18 cellular contexts compared by ENCODE assay signal in genomic region chr3:159886050-159886449, GRCh38. TPM values are rescaled to one million over a fixed set of nuclear protein-coding genes. Genes with fewer than 3 reads are reported as not detected.
DNase-seq lines count a peak whose midpoint lies in the region; ATAC-seq, FAIRE-seq and TF ChIP-seq lines count a peak whose summit lies in the region.
"Had no signal": no experiment of that assay in that cellular context is flagged by ENCODE, and none has a peak within 500 bp of the region (broad histone marks: within the 10 kb centered on the region; RNA-seq: fewer than 3 reads in every experiment).

No MANE protein-coding gene starts in this region.

- no peaks in the 10 kb centered on the region for H3K27me3 ChIP-seq in layer of hippocampus (ENCODE audit: control insufficient read depth, insufficient read depth, low read length)
- H3K27me3 ChIP-seq in naive thymus-derived CD4-positive, alpha-beta T cell (ENCODE audit: control insufficient read depth in 2 of 2, insufficient read depth in 2 of 2, low read length in 2 of 2), result no peaks in the 10 kb centered on the region
- H3K27me3 ChIP-seq: Peyer's patch had no signal

- 93 to 95% methylated on average over 3 of the region's 3 CpGs for WGBS in lower leg skin, 2 donors

- peak; percentile 47 for FAIRE-seq in GM18507 (lab: Jason Lieb, UNC)

- H3K27ac ChIP-seq in layer of hippocampus (ENCODE audit: low read depth, low read length), result peak overlapping the region; percentile 75
- H3K27ac ChIP-seq in naive thymus-derived CD4-positive, alpha-beta T cell (ENCODE audit: low read depth, low read length), result no peak overlapping the region

- H3K4me3 Mint-ChIP-seq in naive thymus-derived CD4-positive, alpha-beta T cell, result no peak overlapping the region
- H3K4me3 Mint-ChIP-seq: activated CD4-positive, alpha-beta memory T cell treated with anti-CD3 and anti-CD28 coated beads for 36 hours; stimulated activated naive CD8-positive, alpha-beta T cell treated with anti-CD3 and anti-CD28 coated beads, Interleukin-15, Interleukin-2, amounts not matched to agents 100 ng/mL and 50 ng/mL, for 24 hours had no signal

- intact Hi-C loops in lower leg skin (cut with DNase I; ENCODE audit: low total_unique reads), result loop anchor here (10.0 kb wide), 1 partner anchor 119 kb away; no protein-coding TSS in a partner anchor
- intact Hi-C loops in naive thymus-derived CD4-positive, alpha-beta T cell (cut with micrococcal nuclease), result loop anchor here in 1 of 2 donors (5.0 kb wide), 1 partner anchor 101 kb away; the partner anchor contains the start of gene IL12A

- H3K4me3 ChIP-seq in lower leg skin (ENCODE audit: low read depth, poor library complexity, severe bottlenecking), result no peak overlapping the region
- no peak overlapping the region for H3K4me3 ChIP-seq in naive thymus-derived CD4-positive, alpha-beta T cell (ENCODE audit: low read length)
- H3K4me3 ChIP-seq: HAP-1, Peyer's patch had no signal

- H3K9me3 ChIP-seq in naive thymus-derived CD4-positive, alpha-beta T cell (ENCODE audit: control insufficient read depth in 2 of 3, low read length in 3 of 3), result no peaks in the 10 kb centered on the region
- H3K9me3 ChIP-seq: HAP-1, Peyer's patch had no signal

- CTCF ChIA-PET in naive thymus-derived CD4-positive, alpha-beta T cell (lab: Charles Lee), result no interaction called here

- no peak for TF ChIP-seq POLR2A in lower leg skin (IDR thresholded peaks at IDR 0.05)

- no peak for TF ChIP-seq CTCF in lower leg skin (IDR thresholded peaks at IDR 0.05)

- H3K9me3 Mint-ChIP-seq in naive thymus-derived CD4-positive, alpha-beta T cell, result no peaks in the 10 kb centered on the region
- H3K9me3 Mint-ChIP-seq: activated CD4-positive, alpha-beta memory T cell treated with anti-CD3 and anti-CD28 coated beads for 36 hours; stimulated activated naive CD8-positive, alpha-beta T cell treated with anti-CD3 and anti-CD28 coated beads, Interleukin-15, Interleukin-2, amounts not matched to agents 100 ng/mL and 50 ng/mL, for 24 hours had no signal

- H3K4me1 ChIP-seq in naive thymus-derived CD4-positive, alpha-beta T cell (ENCODE audit: control insufficient read depth in 2 of 2, insufficient read depth in 2 of 2, low read length in 2 of 2), result no peaks in the 10 kb centered on the region
- H3K4me1 ChIP-seq: HAP-1 had no signal

- H3K27me3 Mint-ChIP-seq in naive thymus-derived CD4-positive, alpha-beta T cell, result peaks cover 0 to 26% (median 15%) of the 10 kb centered on the region in 5 donors
- H3K27me3 Mint-ChIP-seq: progenitor cell of endocrine pancreas; stimulated activated naive CD8-positive, alpha-beta T cell treated with anti-CD3 and anti-CD28 coated beads, Interleukin-15, Interleukin-2, amounts not matched to agents 100 ng/mL and 50 ng/mL, for 24 hours had no signal

- no peaks in the 10 kb centered on the region for H3K36me3 ChIP-seq in naive thymus-derived CD4-positive, alpha-beta T cell (ENCODE audit: control insufficient read depth in 2 of 3, insufficient read depth in 3 of 3, low read length in 3 of 3)
- H3K36me3 ChIP-seq: HAP-1, Peyer's patch had no signal

- no peak overlapping the region for H3K27ac Mint-ChIP-seq in naive thymus-derived CD4-positive, alpha-beta T cell
- H3K27ac Mint-ChIP-seq: activated CD4-positive, alpha-beta memory T cell treated with anti-CD3 and anti-CD28 coated beads for 36 hours; stimulated activated naive CD8-positive, alpha-beta T cell treated with anti-CD3 and anti-CD28 coated beads, Interleukin-15, Interleukin-2, amounts not matched to agents 100 ng/mL and 50 ng/mL, for 24 hours had no signal

- POLR2A ChIA-PET in naive thymus-derived CD4-positive, alpha-beta T cell (lab: Charles Lee), result no interaction called here

- H3K36me3 Mint-ChIP-seq in naive thymus-derived CD4-positive, alpha-beta T cell, result no peaks in the 10 kb centered on the region
- H3K36me3 Mint-ChIP-seq: activated CD4-positive, alpha-beta memory T cell treated with anti-CD3 and anti-CD28 coated beads for 36 hours had no signal

- no peaks in the 10 kb centered on the region for H3K4me1 Mint-ChIP-seq in naive thymus-derived CD4-positive, alpha-beta T cell

- DNase-seq in GM18507 (ENCODE audit: extremely low spot score, insufficient read length, low read depth), result no peak
- DNase-seq in lower leg skin (ENCODE audit: low spot score in 2 of 2), result no peak
- DNase-seq in naive thymus-derived CD4-positive, alpha-beta T cell, result no peak
- no peak for DNase-seq in ureter (ENCODE audit: low spot score)
- DNase-seq: activated CD4-positive, alpha-beta memory T cell treated with anti-CD3 and anti-CD28 coated beads for 36 hours; Calu3; foreskin melanocyte; MV-4-11; NCI-H2107; NCI-H748 treated with DMSO at 0.1 percent for 48 hours; Peyer's patch had no signal

- ATAC-seq in GM21529 (IDR thresholded peaks at IDR 0.05; ENCODE audit: unreplicated experiment), result peak; percentile 69
- peak; percentile 64 for ATAC-seq in HG03045 (IDR thresholded peaks at IDR 0.05; ENCODE audit: unreplicated experiment)
- ATAC-seq in naive thymus-derived CD4-positive, alpha-beta T cell, result no peak
- no peak for ATAC-seq in HG03135 (IDR thresholded peaks at IDR 0.05; ENCODE audit: unreplicated experiment)

RNA-seq across cellular contexts. Expression of gene SCHIP1, which starts 46.4 kb away (rescaled TPM):
- total RNA-seq in lower leg skin (1 to 10 TPM in 2 of 4 donors, under 1 TPM in 2; 0.15 to 1.5 (median 0.78) TPM), ureter (5.8 TPM)
- total RNA-seq in naive thymus-derived CD4-positive, alpha-beta T cell, result not detected
- not detected for polyA plus RNA-seq in naive thymus-derived CD4-positive, alpha-beta T cell

Comparison
In these comparisons a context has a peak if more than half of its experiments do, and no peak if none do; other contexts are left out.
1. ATAC-seq: peak in GM21529 (single experiment) and HG03045 (single experiment); none in naive thymus-derived CD4-positive, alpha-beta T cell (single experiment) and HG03135 (single experiment).